1 cellular context compared by ENCODE assay signal in genomic region chr2:39484206-39484605, GRCh38.
TF ChIP-seq lines count a peak whose summit lies in the region.

No MANE protein-coding gene starts in this region.

TF ChIP-seq in H1, 55 proteins besides CTCF, POLR2A, EP300 and RAD21:
- TF ChIP-seq MAFK (IDR thresholded peaks at IDR 0.05; ENCODE audit: low read depth, low read length): no peak
- TF ChIP-seq, protein P1, sequence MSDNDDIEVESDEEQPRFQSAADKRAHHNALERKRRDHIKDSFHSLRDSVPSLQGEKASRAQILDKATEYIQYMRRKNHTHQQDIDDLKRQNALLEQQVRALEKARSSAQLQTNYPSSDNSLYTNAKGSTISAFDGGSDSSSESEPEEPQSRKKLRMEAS (IDR thresholded peaks at IDR 0.05): no peak
- no peak for TF ChIP-seq ASH2L (IDR thresholded peaks at IDR 0.05; ENCODE audit: low read length)
- no peak for TF ChIP-seq JUN (IDR thresholded peaks at IDR 0.05; ENCODE audit: low read depth, low read length)
- TF ChIP-seq RXRA (IDR thresholded peaks at IDR 0.05; ENCODE audit: insufficient read depth, low read depth, low read length): no peak
- TF ChIP-seq CTBP2 (IDR thresholded peaks at IDR 0.05; ENCODE audit: borderline replicate concordance, insufficient read depth, insufficient read length, low read length): no peak
- TF ChIP-seq KDM4A (IDR thresholded peaks at IDR 0.05; ENCODE audit: low read depth, low read length, severe bottlenecking): no peak
- no peak for TF ChIP-seq KDM5A (IDR thresholded peaks at IDR 0.05; ENCODE audit: low read length)
- TF ChIP-seq HDAC2 (IDR thresholded peaks at IDR 0.05; ENCODE audit: borderline replicate concordance in 1 of 2, low read depth in 2 of 2, low read length in 2 of 2): no peak
- TF ChIP-seq SUZ12 (IDR thresholded peaks at IDR 0.05; ENCODE audit: low read length): no peak
- no peak for TF ChIP-seq PHF8 (conservative IDR thresholded peaks at IDR 0.05; ENCODE audit: low read depth, low read length)
- TF ChIP-seq CBX5 (IDR thresholded peaks at IDR 0.05; ENCODE audit: low read depth, low read length): no peak
- no peak for TF ChIP-seq BRCA1 (IDR thresholded peaks at IDR 0.05; ENCODE audit: low read depth, low read length)
- TF ChIP-seq SP1 (IDR thresholded peaks at IDR 0.05; ENCODE audit: low read depth, low read length): no peak
- TF ChIP-seq RNF2 (IDR thresholded peaks at IDR 0.05; ENCODE audit: borderline replicate concordance, low read depth, low read length, missing control alignments, poor library complexity, severe bottlenecking): no peak
- no peak for TF ChIP-seq YY1 (IDR thresholded peaks at IDR 0.05; ENCODE audit: low read depth, low read length)
- TF ChIP-seq NRF1 (IDR thresholded peaks at IDR 0.05; ENCODE audit: low read depth, low read length): no peak
- TF ChIP-seq BCL11A (IDR thresholded peaks at IDR 0.05; ENCODE audit: low read depth in 2 of 2, low read length in 2 of 2): no peak
- TF ChIP-seq CREB1 (IDR thresholded peaks at IDR 0.05): no peak
